Comparison of ENCODE assay signal across 1 cellular context in the genomic region with DNA sequence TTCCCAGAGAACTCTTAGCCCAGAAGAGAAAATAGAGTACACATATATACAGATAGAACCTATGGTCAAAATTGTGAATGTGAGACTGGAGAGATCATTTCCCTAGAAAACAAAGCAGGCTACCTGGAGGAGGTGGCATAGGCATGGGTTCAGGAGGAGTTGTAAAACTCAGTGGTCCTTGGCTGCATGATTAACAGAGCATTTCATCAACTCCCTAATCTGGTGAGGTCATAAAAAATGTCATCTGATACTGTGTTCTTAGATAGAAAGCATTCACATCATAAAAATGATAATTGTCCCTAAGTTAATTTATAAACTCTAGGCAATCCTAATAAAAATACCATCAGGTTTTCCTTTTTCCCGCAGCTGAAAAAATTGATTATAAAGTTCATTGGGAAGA.
TF ChIP-seq lines count a peak whose summit lies in the region.

No MANE protein-coding gene starts in this region.

TF ChIP-seq in HEK293, 187 proteins besides CTCF, POLR2A, EP300 and RAD21 (continued from another document):
- TF ChIP-seq ZBTB6 (tag by site-specific recombination; IDR thresholded peaks at IDR 0.05) = no peak
- TF ChIP-seq OSR2 (tag by site-specific recombination; IDR thresholded peaks at IDR 0.05) = peak; percentile 45; the same call in 1 of the 2 replicates
- 0 out of 2 replicates have a peak, but pooled peaks have one; percentile 24 for TF ChIP-seq ZNF629 (tag by site-specific recombination; IDR thresholded peaks at IDR 0.05)
- no peak for TF ChIP-seq ZNF561 (tag by site-specific recombination; IDR thresholded peaks at IDR 0.05; ENCODE audit: borderline replicate concordance)
- TF ChIP-seq, protein P1, sequence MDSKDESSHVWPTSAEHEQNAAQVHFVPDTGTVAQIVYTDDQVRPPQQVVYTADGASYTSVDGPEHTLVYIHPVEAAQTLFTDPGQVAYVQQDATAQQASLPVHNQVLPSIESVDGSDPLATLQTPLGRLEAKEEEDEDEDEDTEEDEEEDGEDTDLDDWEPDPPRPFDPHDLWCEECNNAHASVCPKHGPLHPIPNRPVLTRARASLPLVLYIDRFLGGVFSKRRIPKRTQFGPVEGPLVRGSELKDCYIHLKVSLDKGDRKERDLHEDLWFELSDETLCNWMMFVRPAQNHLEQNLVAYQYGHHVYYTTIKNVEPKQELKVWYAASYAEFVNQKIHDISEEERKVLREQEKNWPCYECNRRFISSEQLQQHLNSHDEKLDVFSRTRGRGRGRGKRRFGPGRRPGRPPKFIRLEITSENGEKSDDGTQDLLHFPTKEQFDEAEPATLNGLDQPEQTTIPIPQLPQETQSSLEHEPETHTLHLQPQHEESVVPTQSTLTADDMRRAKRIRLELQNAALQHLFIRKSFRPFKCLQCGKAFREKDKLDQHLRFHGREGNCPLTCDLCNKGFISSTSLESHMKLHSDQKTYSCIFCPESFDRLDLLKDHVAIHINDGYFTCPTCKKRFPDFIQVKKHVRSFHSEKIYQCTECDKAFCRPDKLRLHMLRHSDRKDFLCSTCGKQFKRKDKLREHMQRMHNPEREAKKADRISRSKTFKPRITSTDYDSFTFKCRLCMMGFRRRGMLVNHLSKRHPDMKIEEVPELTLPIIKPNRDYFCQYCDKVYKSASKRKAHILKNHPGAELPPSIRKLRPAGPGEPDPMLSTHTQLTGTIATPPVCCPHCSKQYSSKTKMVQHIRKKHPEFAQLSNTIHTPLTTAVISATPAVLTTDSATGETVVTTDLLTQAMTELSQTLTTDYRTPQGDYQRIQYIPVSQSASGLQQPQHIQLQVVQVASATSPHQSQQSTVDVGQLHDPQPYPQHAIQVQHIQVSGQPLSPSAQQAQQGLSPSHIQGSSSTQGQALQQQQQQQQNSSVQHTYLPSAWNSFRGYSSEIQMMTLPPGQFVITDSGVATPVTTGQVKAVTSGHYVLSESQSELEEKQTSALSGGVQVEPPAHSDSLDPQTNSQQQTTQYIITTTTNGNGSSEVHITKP (tag by site-specific recombination; IDR thresholded peaks at IDR 0.05) = no peak
